1 cellular context compared by ENCODE assay signal in genomic region chr1:229507951-229508822, GRCh38.
A peak's percentile ranks its signal among the peaks of the same experiment; 100 is the strongest.
TF ChIP-seq lines count a peak whose summit lies in the region.

Gene NUP133 (minus strand): TSS chr1:229508341. CDS start chr1:229508249, 92 bp downstream.

TF ChIP-seq in HepG2, 621 proteins besides CTCF, POLR2A, EP300 and RAD21 (continued from another document):
- peak; percentile 70; the same call in 1 of the 2 replicates for TF ChIP-seq PITX1 (CRISPR knock-in tag; IDR thresholded peaks at IDR 0.05)
- peak; percentile 84 for TF ChIP-seq ZNF580 (CRISPR knock-in tag; IDR thresholded peaks at IDR 0.05; ENCODE audit: borderline replicate concordance, low read depth)
- TF ChIP-seq MED1 (CRISPR knock-in tag; IDR thresholded peaks at IDR 0.05), result peak; percentile 83
- no peak for TF ChIP-seq SOX13 (IDR thresholded peaks at IDR 0.05)
- TF ChIP-seq SOX13 (CRISPR knock-in tag; conservative IDR thresholded peaks at IDR 0.05 in 1 of 2, IDR thresholded peaks at IDR 0.05 in 1 of 2), result peak in 1 of 2 experiments; percentile 59; a peak in 2 of 4 replicates
- peak; percentile 81 for TF ChIP-seq MYPOP (CRISPR knock-in tag; IDR thresholded peaks at IDR 0.05)
- peak in 1 of 2 experiments; percentile 61; a peak in 1 of 4 replicates for TF ChIP-seq REST (IDR thresholded peaks at IDR 0.05; ENCODE audit: borderline replicate concordance in 1 of 2, low read depth in 1 of 2, low read length in 2 of 2)
- no peak for TF ChIP-seq THRA (CRISPR knock-in tag; IDR thresholded peaks at IDR 0.05; ENCODE audit: borderline replicate concordance)
- peak; percentile 91 for TF ChIP-seq ZFP91 (CRISPR knock-in tag; IDR thresholded peaks at IDR 0.05; ENCODE audit: borderline replicate concordance)
- TF ChIP-seq ZNF503 (CRISPR knock-in tag; IDR thresholded peaks at IDR 0.05), result no peak
- TF ChIP-seq LRRFIP1 (CRISPR knock-in tag; conservative IDR thresholded peaks at IDR 0.05), result no peak
- TF ChIP-seq MTERF4 (CRISPR knock-in tag; IDR thresholded peaks at IDR 0.05), result peak; percentile 71; the same call in 1 of the 2 replicates
- TF ChIP-seq TSC22D2 (CRISPR knock-in tag; IDR thresholded peaks at IDR 0.05; ENCODE audit: borderline replicate concordance), result 0 out of 2 replicates have a peak, but pooled peaks have one; percentile 51
- TF ChIP-seq ZKSCAN1 (IDR thresholded peaks at IDR 0.05; ENCODE audit: low read length), result no peak
- TF ChIP-seq SUZ12 (IDR thresholded peaks at IDR 0.05; ENCODE audit: low read depth, low read length), result no peak
- TF ChIP-seq ZNF615 (CRISPR knock-in tag; IDR thresholded peaks at IDR 0.05; ENCODE audit: borderline replicate concordance), result 0 out of 2 replicates have a peak, but pooled peaks have one; percentile 39
- peak; percentile 93 for TF ChIP-seq POLR2G (IDR thresholded peaks at IDR 0.05; ENCODE audit: low read depth, low read length)
- TF ChIP-seq POLR2AphosphoS2 (IDR thresholded peaks at IDR 0.05; ENCODE audit: low read depth, low read length), result peak; percentile 67; the same call in 1 of the 2 replicates
- TF ChIP-seq KDM5B (CRISPR knock-in tag; IDR thresholded peaks at IDR 0.05; ENCODE audit: borderline replicate concordance), result peak; percentile 92
- TF ChIP-seq CSRNP1 (CRISPR knock-in tag; IDR thresholded peaks at IDR 0.05), result peak; percentile 37; the same call in 1 of the 2 replicates
- peak; percentile 56; the same call in 1 of the 2 replicates for TF ChIP-seq ZNF317 (CRISPR knock-in tag; IDR thresholded peaks at IDR 0.05)
- no peak for TF ChIP-seq CCAR2 (optimal IDR thresholded peaks at IDR 0.05; ENCODE audit: low read depth, low read length)
- TF ChIP-seq ZNF773 (CRISPR knock-in tag; IDR thresholded peaks at IDR 0.05; ENCODE audit: borderline replicate concordance), result no peak
- TF ChIP-seq FUBP1 (CRISPR knock-in tag; IDR thresholded peaks at IDR 0.05; ENCODE audit: borderline replicate concordance), result no peak
